Comparison of ENCODE assay signal across 17 cellular contexts in genomic region chr4:184548321-184548650, GRCh38.
DNase-seq lines count a peak whose midpoint lies in the region; ATAC-seq, FAIRE-seq and TF ChIP-seq lines count a peak whose summit lies in the region.
"Had no signal": no experiment of that assay in that cellular context is flagged by ENCODE, and none has a peak within 500 bp of the region (broad histone marks: within the 10 kb centered on the region; RNA-seq: fewer than 3 reads in every experiment).

No MANE protein-coding gene starts in this region.

- no peaks in the 10 kb centered on the region for H3K27me3 ChIP-seq in iPS-20b (ENCODE audit: insufficient read depth, low read length)
- H3K27me3 ChIP-seq in small intestine (ENCODE audit: control insufficient read depth in 2 of 2, insufficient read depth in 2 of 2, low read length in 2 of 2) = no peaks in the 10 kb centered on the region
- no peaks in the 10 kb centered on the region for H3K27me3 ChIP-seq in HAP-1 (ENCODE audit: low read depth)
- H3K27me3 ChIP-seq: uterus had no signal

- H3K36me3 ChIP-seq in iPS-20b (ENCODE audit: insufficient read depth, low read depth, low read length) (no peaks in the 10 kb centered on the region), small intestine (ENCODE audit: control insufficient read depth in 2 of 2, insufficient read depth in 2 of 2, low read length in 2 of 2) (no peaks in the 10 kb centered on the region), HAP-1 (replicated peaks) (no peaks in the 10 kb centered on the region)
- H3K36me3 ChIP-seq: uterus had no signal

- H3K9me3 ChIP-seq in iPS-20b (ENCODE audit: insufficient read depth, low read depth, low read length) (no peaks in the 10 kb centered on the region), small intestine (ENCODE audit: control insufficient read depth, low read depth) (no peaks in the 10 kb centered on the region), HAP-1 (no peaks in the 10 kb centered on the region)
- H3K9me3 ChIP-seq: uterus had no signal

- ATAC-seq in natural killer cell = no peak

- no peaks in the 10 kb centered on the region for H3K9me3 Mint-ChIP-seq in T-helper 1 cell treated with Interleukin-12 subunit alpha and Interleukin-12 subunit beta and Interleukin-4 antibody, amounts not matched to agents 30 μg/mL and 1 μg/mL, for 36 hours
- H3K9me3 Mint-ChIP-seq in T-helper 2 cell treated with Interferon-gamma antibody and Interleukin-4, amounts not matched to agents 5 μg/mL and 100 μg/mL, for 36 hours = no peaks in the 10 kb centered on the region
- no peaks in the 10 kb centered on the region for H3K9me3 Mint-ChIP-seq in natural killer cell
- H3K9me3 Mint-ChIP-seq: CD4-positive, alpha-beta T cell had no signal

- FAIRE-seq in small intestine (lab: Jason Lieb, UNC) = no peak
- FAIRE-seq: kidney had no signal

- no peak overlapping the region for H3K4me3 Mint-ChIP-seq in T-helper 1 cell treated with Interleukin-12 subunit alpha and Interleukin-12 subunit beta and Interleukin-4 antibody, amounts not matched to agents 30 μg/mL and 1 μg/mL, for 36 hours
- peak overlapping the region; percentile 45 for H3K4me3 Mint-ChIP-seq in T-helper 2 cell treated with Interferon-gamma antibody and Interleukin-4, amounts not matched to agents 5 μg/mL and 100 μg/mL, for 36 hours
- no peak overlapping the region for H3K4me3 Mint-ChIP-seq in natural killer cell
- H3K4me3 Mint-ChIP-seq: activated naive CD8-positive, alpha-beta T cell; CD4-positive, alpha-beta T cell had no signal

- no peak for TF ChIP-seq CTCF in natural killer cell (IDR thresholded peaks at IDR 0.05)

- H3K4me3 ChIP-seq in iPS-20b (ENCODE audit: low read length) (peak overlapping the region; percentile 54), small intestine (ENCODE audit: low read depth in 1 of 2, low read length in 2 of 2) (peak overlapping the region in 1 of 2 donors; percentile 62), HAP-1 (no peak overlapping the region)
- H3K4me3 ChIP-seq: PC-9, uterus had no signal

- H3K4me1 Mint-ChIP-seq in T-helper 1 cell treated with Interleukin-12 subunit alpha and Interleukin-12 subunit beta and Interleukin-4 antibody, amounts not matched to agents 30 μg/mL and 1 μg/mL, for 36 hours (ENCODE audit: low read depth) = peaks cover 17% of the 10 kb centered on the region
- peaks cover 30% of the 10 kb centered on the region for H3K4me1 Mint-ChIP-seq in T-helper 2 cell treated with Interferon-gamma antibody and Interleukin-4, amounts not matched to agents 5 μg/mL and 100 μg/mL, for 36 hours (ENCODE audit: low read depth)
- peaks cover 0 to 10% of the 10 kb centered on the region in 2 donors for H3K4me1 Mint-ChIP-seq in natural killer cell

- H3K36me3 Mint-ChIP-seq in T-helper 1 cell treated with Interleukin-12 subunit alpha and Interleukin-12 subunit beta and Interleukin-4 antibody, amounts not matched to agents 30 μg/mL and 1 μg/mL, for 36 hours (ENCODE audit: low read depth) = no peaks in the 10 kb centered on the region
- H3K36me3 Mint-ChIP-seq in T-helper 2 cell treated with Interferon-gamma antibody and Interleukin-4, amounts not matched to agents 5 μg/mL and 100 μg/mL, for 36 hours (ENCODE audit: low read depth) = no peaks in the 10 kb centered on the region
- no peaks in the 10 kb centered on the region for H3K36me3 Mint-ChIP-seq in natural killer cell
- H3K36me3 Mint-ChIP-seq: activated naive CD8-positive, alpha-beta T cell had no signal

- DNase-seq in T-helper 1 cell (no peak), small intestine (no peak), NCI-H82 treated with DMSO at 0.1 percent for 48 hours (lab: John Stamatoyannopoulos, UW; ENCODE audit: unreplicated experiment) (no peak), natural killer cell (no peak), HAP-1 (ENCODE audit: low spot score in 2 of 2) (no peak)
- no peak for DNase-seq in T-helper 2 cell treated with Interferon-gamma antibody and Interleukin-4, amounts not matched to agents 5 μg/mL and 100 μg/mL, for 36 hours (ENCODE audit: low spot score)
- DNase-seq: 8988T; activated CD8-positive, alpha-beta memory T cell treated with anti-CD3 and anti-CD28 coated beads, Interleukin-2, amount 50 U/mL, for 4 hours; CD4-positive, alpha-beta T cell; kidney; NCI-H1417; PC-9; stimulated activated CD4-positive, alpha-beta T cell treated with anti-CD3 and anti-CD28 coated beads, Interleukin-4, amount 100 ng/mL, for 1 hour; uterus had no signal

- no peaks in the 10 kb centered on the region for H3K27me3 Mint-ChIP-seq in T-helper 1 cell treated with Interleukin-12 subunit alpha and Interleukin-12 subunit beta and Interleukin-4 antibody, amounts not matched to agents 30 μg/mL and 1 μg/mL, for 36 hours (ENCODE audit: low read depth)
- H3K27me3 Mint-ChIP-seq in T-helper 2 cell treated with Interferon-gamma antibody and Interleukin-4, amounts not matched to agents 5 μg/mL and 100 μg/mL, for 36 hours (ENCODE audit: low read depth) = no peaks in the 10 kb centered on the region
- no peaks in the 10 kb centered on the region for H3K27me3 Mint-ChIP-seq in natural killer cell (ENCODE audit: low read depth in 2 of 2)
- H3K27me3 Mint-ChIP-seq: activated naive CD8-positive, alpha-beta T cell; CD4-positive, alpha-beta T cell had no signal

- H3K4me1 ChIP-seq in iPS-20b (ENCODE audit: insufficient read depth, low read length) (no peaks in the 10 kb centered on the region), small intestine (ENCODE audit: control insufficient read depth in 2 of 2, insufficient read depth in 1 of 2, low read depth in 1 of 2, low read length in 1 of 2) (peaks cover 0 to 4% of the 10 kb centered on the region in 2 donors), HAP-1 (no peaks in the 10 kb centered on the region)
- H3K4me1 ChIP-seq: uterus had no signal

- in situ Hi-C loops in HAP-1 (cut with MboI; ENCODE audit: low sequenced_read_pairs) = no loop called here

- no peak overlapping the region; the same call in 1 of the 2 replicates for H3K9ac ChIP-seq in iPS-20b (ENCODE audit: low read depth, low read length)

- peak overlapping the region; percentile 23 for H3K27ac Mint-ChIP-seq in T-helper 1 cell treated with Interleukin-12 subunit alpha and Interleukin-12 subunit beta and Interleukin-4 antibody, amounts not matched to agents 30 μg/mL and 1 μg/mL, for 36 hours
- H3K27ac Mint-ChIP-seq in T-helper 2 cell treated with Interferon-gamma antibody and Interleukin-4, amounts not matched to agents 5 μg/mL and 100 μg/mL, for 36 hours = peak overlapping the region; percentile 61
- H3K27ac Mint-ChIP-seq in natural killer cell = peak overlapping the region in 1 of 2 donors; percentile 27
- H3K27ac Mint-ChIP-seq: activated naive CD8-positive, alpha-beta T cell; CD4-positive, alpha-beta T cell had no signal

- H3K27ac ChIP-seq in iPS-20b (ENCODE audit: low read length) (no peak overlapping the region), small intestine (ENCODE audit: low read depth in 1 of 2, low read length in 1 of 2) (peak overlapping the region; percentile 73 to 87)
- H3K27ac ChIP-seq: PC-9, uterus had no signal

- intact Hi-C loops in natural killer cell (cut with micrococcal nuclease) = no loop called here

- 10 to 27% (median 23%) methylated on average over 4 of the region's 4 CpGs for WGBS in small intestine, 3 donors
